7 cellular contexts compared by ENCODE assay signal in the genomic region with DNA sequence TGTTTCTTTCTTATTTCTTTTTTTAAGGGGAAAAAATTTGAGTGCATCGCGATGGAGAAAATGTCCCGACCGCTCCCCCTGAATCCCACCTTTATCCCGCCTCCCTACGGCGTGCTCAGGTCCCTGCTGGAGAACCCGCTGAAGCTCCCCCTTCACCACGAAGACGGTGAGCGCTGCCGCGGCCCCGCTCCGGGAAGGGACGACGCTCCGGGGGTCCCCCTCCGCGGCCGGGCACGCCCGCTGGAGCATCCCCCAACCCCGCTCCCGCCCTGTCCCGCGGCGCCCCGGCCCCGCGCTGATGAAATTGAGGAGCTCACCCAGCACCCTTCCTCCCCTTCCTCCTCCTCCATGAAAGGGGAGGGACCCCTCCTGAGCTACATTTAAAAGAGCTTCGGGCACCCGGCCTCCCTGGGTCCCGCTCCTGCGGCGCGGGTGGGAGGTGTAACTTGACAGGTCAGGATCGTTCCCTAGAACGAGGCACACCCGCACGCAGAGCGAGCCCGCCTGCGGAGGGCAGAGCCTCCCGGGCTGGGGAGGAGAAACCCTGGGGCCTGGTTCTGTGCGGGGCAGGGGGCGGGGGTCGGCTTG. TPM values are rescaled to one million over a fixed set of nuclear protein-coding genes. Genes with fewer than 3 reads are reported as not detected.
DNase-seq lines count a peak whose midpoint lies in the region; ATAC-seq and TF ChIP-seq lines count a peak whose summit lies in the region.

No MANE protein-coding gene starts in this region.

- TF ChIP-seq EP300 in Ishikawa (IDR thresholded peaks at IDR 0.05; ENCODE audit: borderline replicate concordance), result no peak

- ATAC-seq in sciatic nerve (peak; percentile 43), GM19455 (IDR thresholded peaks at IDR 0.05; ENCODE audit: unreplicated experiment) (no peak)

- H3K4me1 ChIP-seq in right atrium auricular region, result peaks cover 0 to 50% of the 10 kb centered on the region in 2 donors

- intact Hi-C loops in activated naive CD4-positive, alpha-beta T cell treated with anti-CD3 and anti-CD28 coated beads for 36 hours (cut with micrococcal nuclease), result loop anchor here (2.0 kb wide), 2 partner anchors 155 to 297 kb away; a partner anchor contains a TSS
- intact Hi-C loops in sciatic nerve (cut with DNase I), result no loop called here

- H3K36me3 ChIP-seq in right atrium auricular region, result no peaks in the 10 kb centered on the region

- no peaks in the 10 kb centered on the region for H3K9me3 Mint-ChIP-seq in activated naive CD4-positive, alpha-beta T cell treated with anti-CD3 and anti-CD28 coated beads for 36 hours

- peak overlapping the region; percentile 55 to 73 for H3K4me3 ChIP-seq in right atrium auricular region

- DNase-seq in activated naive CD4-positive, alpha-beta T cell treated with anti-CD3 and anti-CD28 coated beads for 36 hours, result peak; percentile 12
- no peak for DNase-seq in right atrium auricular region (ENCODE audit: low spot score)
- DNase-seq in sciatic nerve (ENCODE audit: low spot score), result peak; percentile 67
- DNase-seq in HuH-7.5 (ENCODE audit: low spot score), result no peak
- no peak for DNase-seq in HCEC 1CT

- no peak for TF ChIP-seq RAD21 in Ishikawa (IDR thresholded peaks at IDR 0.05; ENCODE audit: low read depth)

- H3K4me1 Mint-ChIP-seq in activated naive CD4-positive, alpha-beta T cell treated with anti-CD3 and anti-CD28 coated beads for 36 hours (ENCODE audit: low read depth), result peaks cover 13% of the 10 kb centered on the region

- no peak for TF ChIP-seq CTCF in right atrium auricular region (IDR thresholded peaks at IDR 0.05)

- peaks cover 3% of the 10 kb centered on the region for H3K36me3 Mint-ChIP-seq in activated naive CD4-positive, alpha-beta T cell treated with anti-CD3 and anti-CD28 coated beads for 36 hours (ENCODE audit: low read depth)

- peaks cover 77% of the 10 kb centered on the region for H3K27me3 Mint-ChIP-seq in activated naive CD4-positive, alpha-beta T cell treated with anti-CD3 and anti-CD28 coated beads for 36 hours (ENCODE audit: low read depth)

- CTCF ChIA-PET in activated naive CD4-positive, alpha-beta T cell treated with anti-CD3 and anti-CD28 coated beads for 36 hours (lab: Charles Lee), result interaction anchor here (1.3 kb wide), 1 partner anchor 28 kb away, joined by 3 read pairs; no protein-coding TSS in a partner anchor

- H3K27me3 ChIP-seq in right atrium auricular region, result no peaks in the 10 kb centered on the region

- H3K27ac Mint-ChIP-seq in activated naive CD4-positive, alpha-beta T cell treated with anti-CD3 and anti-CD28 coated beads for 36 hours, result no peak overlapping the region

- peak overlapping the region; percentile 93 to 95 for H3K27ac ChIP-seq in right atrium auricular region

- no peaks in the 10 kb centered on the region for H3K9me3 ChIP-seq in right atrium auricular region

- H3K4me3 Mint-ChIP-seq in activated naive CD4-positive, alpha-beta T cell treated with anti-CD3 and anti-CD28 coated beads for 36 hours, result peak overlapping the region; percentile 40

TF ChIP-seq in Ishikawa, 13 proteins besides CTCF, POLR2A, EP300 and RAD21:
- TF ChIP-seq, protein P1, sequence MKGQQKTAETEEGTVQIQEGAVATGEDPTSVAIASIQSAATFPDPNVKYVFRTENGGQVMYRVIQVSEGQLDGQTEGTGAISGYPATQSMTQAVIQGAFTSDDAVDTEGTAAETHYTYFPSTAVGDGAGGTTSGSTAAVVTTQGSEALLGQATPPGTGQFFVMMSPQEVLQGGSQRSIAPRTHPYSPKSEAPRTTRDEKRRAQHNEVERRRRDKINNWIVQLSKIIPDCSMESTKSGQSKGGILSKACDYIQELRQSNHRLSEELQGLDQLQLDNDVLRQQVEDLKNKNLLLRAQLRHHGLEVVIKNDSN (IDR thresholded peaks at IDR 0.05), result no peak
- TF ChIP-seq ZBTB7A (IDR thresholded peaks at IDR 0.05; ENCODE audit: low read depth) (0 out of 2 replicates have a peak, but pooled peaks have one; percentile 50), FOXM1 (IDR thresholded peaks at IDR 0.05; ENCODE audit: borderline replicate concordance, low read depth) (no peak)

RNA-seq across cellular contexts. Expression of a gene that starts 0.8 kb away (rescaled TPM):
- under 1 TPM; 0.79 to 0.86 TPM for total RNA-seq in activated naive CD4-positive, alpha-beta T cell treated with anti-CD3 and anti-CD28 coated beads for 36 hours
- total RNA-seq in right atrium auricular region (10 to 100 TPM; 36.9 to 38.4 TPM), sciatic nerve (21.4 TPM)

Comparison
In these comparisons a context has a peak if more than half of its experiments do, and no peak if none do; other contexts are left out.
1. DNase-seq: peak in activated naive CD4-positive, alpha-beta T cell treated with anti-CD3 and anti-CD28 coated beads for 36 hours (single experiment) and sciatic nerve (single experiment); none in right atrium auricular region (single experiment), HuH-7.5 (single experiment) and HCEC 1CT (single experiment).
2. RNA of a gene that starts 0.8 kb away (total RNA-seq): 36.9 to 38.4 TPM in right atrium auricular region and 21.4 TPM in sciatic nerve (single experiment); 0.79 to 0.86 TPM in activated naive CD4-positive, alpha-beta T cell treated with anti-CD3 and anti-CD28 coated beads for 36 hours; every median in the first group is over 10 times any median in the second.